In the genomic region with DNA sequence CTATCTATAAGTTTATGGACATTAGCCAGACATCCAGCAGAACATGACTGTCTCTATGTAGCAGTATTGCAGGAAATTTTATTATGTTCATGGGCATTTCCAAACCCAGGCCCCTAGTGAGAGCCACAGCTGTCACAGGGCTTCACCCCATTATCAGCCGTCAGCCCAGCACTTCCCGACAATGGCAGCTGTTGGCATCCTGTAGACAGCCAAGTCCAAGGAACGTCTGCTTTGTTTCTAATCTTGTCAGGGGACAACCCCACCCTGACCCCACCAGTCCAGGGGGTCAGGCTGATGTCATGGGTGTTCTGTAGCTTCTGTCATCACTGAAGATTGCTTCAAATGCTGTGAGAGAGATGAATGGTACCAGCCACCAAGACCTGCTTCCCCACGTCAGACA, we compare ENCODE assay signal across 28 cellular contexts.
"Had no signal": no experiment of that assay in that cellular context is flagged by ENCODE, and none has a peak within 500 bp of the region (broad histone marks: within the 10 kb centered on the region; RNA-seq: fewer than 3 reads in every experiment).

No MANE protein-coding gene starts in this region.

- H3K9me3 ChIP-seq: ascending aorta, breast epithelium, esophagus muscularis mucosa, gastrocnemius medialis had no signal

- H3K4me3 ChIP-seq: ascending aorta, breast epithelium, coronary artery, dorsolateral prefrontal cortex, esophagus muscularis mucosa, gastrocnemius medialis had no signal

- H3K36me3 ChIP-seq: ascending aorta, breast epithelium, esophagus muscularis mucosa, gastrocnemius medialis had no signal

- DNase-seq: activated CD4-positive, alpha-beta memory T cell treated with anti-CD3 and anti-CD28 coated beads for 36 hours; activated CD4-positive, alpha-beta T cell treated with anti-CD3 and anti-CD28 coated beads for 36 hours; activated CD4-positive, alpha-beta T cell treated with anti-CD3 and anti-CD28 coated beads, Interleukin-2, amount 10 ng/mL, durations not matched to agents 24 days and 14 days; activated CD4-positive, CD25-positive, alpha-beta regulatory T cell; activated CD4-positive, CD25-positive, alpha-beta regulatory T cell treated with anti-CD3 and anti-CD28 coated beads, Interleukin-2, amount 50 U/mL, for 72 hours; activated CD8-positive, alpha-beta memory T cell treated with anti-CD3 and anti-CD28 coated beads, Interleukin-2, amount 10 ng/mL, durations not matched to agents 7 days and 5 days; activated CD8-positive, alpha-beta memory T cell treated with anti-CD3 and anti-CD28 coated beads, Interleukin-2, amount 50 U/mL, for 4 hours; activated CD8-positive, alpha-beta T cell treated with anti-CD3 and anti-CD28 coated beads, Interleukin-2, amount 10 ng/mL, durations not matched to agents 7 days and 5 days; activated gamma-delta T cell; activated naive CD4-positive, alpha-beta T cell; activated naive CD4-positive, alpha-beta T cell treated with anti-CD3 and anti-CD28 coated beads, Interleukin-2, amount 10 ng/mL, durations not matched to agents 7 days and 5 days; activated naive CD8-positive, alpha-beta T cell treated with anti-CD3 and anti-CD28 coated beads, Interleukin-2, amount 10 ng/mL, durations not matched to agents 7 days and 5 days; activated T-cell treated with anti-CD3 and anti-CD28 coated beads, Interleukin-2, amount 50 U/mL, for 24 hours; activated T-cell treated with anti-CD3 and anti-CD28 coated beads, Interleukin-2, amount 50 U/mL, for 72 hours; dorsolateral prefrontal cortex; effector memory CD8-positive, alpha-beta T cell; erythroblast; foreskin keratinocyte; gastrocnemius medialis; glutamatergic neuron; T-helper 1 cell; T-helper 17 cell; T1000 had no signal

- H3K27ac ChIP-seq: ascending aorta, breast epithelium, coronary artery, dorsolateral prefrontal cortex, esophagus muscularis mucosa, foreskin keratinocyte, gastrocnemius medialis had no signal

- H3K27me3 ChIP-seq: ascending aorta, breast epithelium, dorsolateral prefrontal cortex, esophagus muscularis mucosa, foreskin keratinocyte, gastrocnemius medialis had no signal

- ATAC-seq: activated CD4-positive, alpha-beta T cell treated with anti-CD3 and anti-CD28 coated beads for 36 hours; activated CD8-positive, alpha-beta memory T cell treated with anti-CD3 and anti-CD28 coated beads, Interleukin-2, amount 10 ng/mL, durations not matched to agents 7 days and 5 days; activated CD8-positive, alpha-beta T cell treated with anti-CD3 and anti-CD28 coated beads, Interleukin-2, amount 10 ng/mL, durations not matched to agents 7 days and 5 days; activated naive CD4-positive, alpha-beta T cell treated with anti-CD3 and anti-CD28 coated beads, Interleukin-2, amount 50 U/mL, for 72 hours; activated T-cell treated with anti-CD3 and anti-CD28 coated beads, Interleukin-2, amount 50 U/mL, for 72 hours; effector memory CD8-positive, alpha-beta T cell; foreskin keratinocyte; gastrocnemius medialis; T-helper 17 cell had no signal

- H3K4me1 ChIP-seq: breast epithelium, foreskin keratinocyte, gastrocnemius medialis had no signal
